Comparison of ENCODE assay signal across 1 cellular context in genomic region chr5:55307383-55308253, GRCh38.
A peak's percentile ranks its signal among the peaks of the same experiment; 100 is the strongest.
TF ChIP-seq lines count a peak whose summit lies in the region.

A gene with protein sequence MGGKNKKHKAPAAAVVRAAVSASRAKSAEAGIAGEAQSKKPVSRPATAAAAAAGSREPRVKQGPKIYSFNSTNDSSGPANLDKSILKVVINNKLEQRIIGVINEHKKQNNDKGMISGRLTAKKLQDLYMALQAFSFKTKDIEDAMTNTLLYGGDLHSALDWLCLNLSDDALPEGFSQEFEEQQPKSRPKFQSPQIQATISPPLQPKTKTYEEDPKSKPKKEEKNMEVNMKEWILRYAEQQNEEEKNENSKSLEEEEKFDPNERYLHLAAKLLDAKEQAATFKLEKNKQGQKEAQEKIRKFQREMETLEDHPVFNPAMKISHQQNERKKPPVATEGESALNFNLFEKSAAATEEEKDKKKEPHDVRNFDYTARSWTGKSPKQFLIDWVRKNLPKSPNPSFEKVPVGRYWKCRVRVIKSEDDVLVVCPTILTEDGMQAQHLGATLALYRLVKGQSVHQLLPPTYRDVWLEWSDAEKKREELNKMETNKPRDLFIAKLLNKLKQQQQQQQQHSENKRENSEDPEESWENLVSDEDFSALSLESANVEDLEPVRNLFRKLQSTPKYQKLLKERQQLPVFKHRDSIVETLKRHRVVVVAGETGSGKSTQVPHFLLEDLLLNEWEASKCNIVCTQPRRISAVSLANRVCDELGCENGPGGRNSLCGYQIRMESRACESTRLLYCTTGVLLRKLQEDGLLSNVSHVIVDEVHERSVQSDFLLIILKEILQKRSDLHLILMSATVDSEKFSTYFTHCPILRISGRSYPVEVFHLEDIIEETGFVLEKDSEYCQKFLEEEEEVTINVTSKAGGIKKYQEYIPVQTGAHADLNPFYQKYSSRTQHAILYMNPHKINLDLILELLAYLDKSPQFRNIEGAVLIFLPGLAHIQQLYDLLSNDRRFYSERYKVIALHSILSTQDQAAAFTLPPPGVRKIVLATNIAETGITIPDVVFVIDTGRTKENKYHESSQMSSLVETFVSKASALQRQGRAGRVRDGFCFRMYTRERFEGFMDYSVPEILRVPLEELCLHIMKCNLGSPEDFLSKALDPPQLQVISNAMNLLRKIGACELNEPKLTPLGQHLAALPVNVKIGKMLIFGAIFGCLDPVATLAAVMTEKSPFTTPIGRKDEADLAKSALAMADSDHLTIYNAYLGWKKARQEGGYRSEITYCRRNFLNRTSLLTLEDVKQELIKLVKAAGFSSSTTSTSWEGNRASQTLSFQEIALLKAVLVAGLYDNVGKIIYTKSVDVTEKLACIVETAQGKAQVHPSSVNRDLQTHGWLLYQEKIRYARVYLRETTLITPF (N-terminal part only) (minus strand): TSS chr5:55307694. CDS start chr5:55307573, 121 bp downstream.
Gene MTREX (plus strand): TSS chr5:55307989. CDS start chr5:55308014, 25 bp downstream.

TF ChIP-seq in K562, 482 proteins besides CTCF, POLR2A, EP300 and RAD21 (continued from another document):
- TF ChIP-seq MYC (IDR thresholded peaks at IDR 0.05; ENCODE audit: low read depth, low read length): peak; percentile 87
- no peak for TF ChIP-seq MYC (CRISPR knock-in tag; IDR thresholded peaks at IDR 0.05; ENCODE audit: borderline replicate concordance, low read depth)
- no peak; the same call in 1 of the 2 replicates for TF ChIP-seq FOXP1 (CRISPR knock-in tag; IDR thresholded peaks at IDR 0.05)
- 0 out of 2 replicates have a peak, but pooled peaks have one; percentile 58 for TF ChIP-seq ZZZ3 (IDR thresholded peaks at IDR 0.05)
- TF ChIP-seq, protein P1, sequence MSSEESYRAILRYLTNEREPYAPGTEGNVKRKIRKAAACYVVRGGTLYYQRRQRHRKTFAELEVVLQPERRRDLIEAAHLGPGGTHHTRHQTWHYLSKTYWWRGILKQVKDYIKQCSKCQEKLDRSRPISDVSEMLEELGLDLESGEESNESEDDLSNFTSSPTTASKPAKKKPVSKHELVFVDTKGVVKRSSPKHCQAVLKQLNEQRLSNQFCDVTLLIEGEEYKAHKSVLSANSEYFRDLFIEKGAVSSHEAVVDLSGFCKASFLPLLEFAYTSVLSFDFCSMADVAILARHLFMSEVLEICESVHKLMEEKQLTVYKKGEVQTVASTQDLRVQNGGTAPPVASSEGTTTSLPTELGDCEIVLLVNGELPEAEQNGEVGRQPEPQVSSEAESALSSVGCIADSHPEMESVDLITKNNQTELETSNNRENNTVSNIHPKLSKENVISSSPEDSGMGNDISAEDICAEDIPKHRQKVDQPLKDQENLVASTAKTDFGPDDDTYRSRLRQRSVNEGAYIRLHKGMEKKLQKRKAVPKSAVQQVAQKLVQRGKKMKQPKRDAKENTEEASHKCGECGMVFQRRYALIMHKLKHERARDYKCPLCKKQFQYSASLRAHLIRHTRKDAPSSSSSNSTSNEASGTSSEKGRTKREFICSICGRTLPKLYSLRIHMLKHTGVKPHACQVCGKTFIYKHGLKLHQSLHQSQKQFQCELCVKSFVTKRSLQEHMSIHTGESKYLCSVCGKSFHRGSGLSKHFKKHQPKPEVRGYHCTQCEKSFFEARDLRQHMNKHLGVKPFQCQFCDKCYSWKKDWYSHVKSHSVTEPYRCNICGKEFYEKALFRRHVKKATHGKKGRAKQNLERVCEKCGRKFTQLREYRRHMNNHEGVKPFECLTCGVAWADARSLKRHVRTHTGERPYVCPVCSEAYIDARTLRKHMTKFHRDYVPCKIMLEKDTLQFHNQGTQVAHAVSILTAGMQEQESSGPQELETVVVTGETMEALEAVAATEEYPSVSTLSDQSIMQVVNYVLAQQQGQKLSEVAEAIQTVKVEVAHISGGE (CRISPR knock-in tag; IDR thresholded peaks at IDR 0.05): peak in 1 of 3 experiments; percentile 38; a peak in 1 of 6 replicates
- TF ChIP-seq DIDO1 (tag; IDR thresholded peaks at IDR 0.05; ENCODE audit: low read depth): 0 out of 2 replicates have a peak, but pooled peaks have one; percentile 66
- peak; percentile 58; the same call in 1 of the 2 replicates for TF ChIP-seq SMAD4 (CRISPR knock-in tag; conservative IDR thresholded peaks at IDR 0.05)
- TF ChIP-seq, protein P2, sequence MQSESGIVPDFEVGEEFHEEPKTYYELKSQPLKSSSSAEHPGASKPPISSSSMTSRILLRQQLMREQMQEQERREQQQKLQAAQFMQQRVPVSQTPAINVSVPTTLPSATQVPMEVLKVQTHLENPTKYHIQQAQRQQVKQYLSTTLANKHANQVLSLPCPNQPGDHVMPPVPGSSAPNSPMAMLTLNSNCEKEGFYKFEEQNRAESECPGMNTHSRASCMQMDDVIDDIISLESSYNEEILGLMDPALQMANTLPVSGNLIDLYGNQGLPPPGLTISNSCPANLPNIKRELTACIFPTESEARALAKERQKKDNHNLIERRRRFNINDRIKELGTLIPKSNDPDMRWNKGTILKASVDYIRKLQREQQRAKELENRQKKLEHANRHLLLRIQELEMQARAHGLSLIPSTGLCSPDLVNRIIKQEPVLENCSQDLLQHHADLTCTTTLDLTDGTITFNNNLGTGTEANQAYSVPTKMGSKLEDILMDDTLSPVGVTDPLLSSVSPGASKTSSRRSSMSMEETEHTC (IDR thresholded peaks at IDR 0.05): no peak
- peak; percentile 18; the same call in 1 of the 2 replicates for TF ChIP-seq ZKSCAN1 (IDR thresholded peaks at IDR 0.05; ENCODE audit: low read depth, low read length)
- 0 out of 2 replicates have a peak, but pooled peaks have one; percentile 37 for TF ChIP-seq TCF7 (IDR thresholded peaks at IDR 0.05; ENCODE audit: borderline replicate concordance)
- peak; percentile 83 for TF ChIP-seq ZNF384 (IDR thresholded peaks at IDR 0.05; ENCODE audit: low read depth, low read length)
- TF ChIP-seq NCOA4 (IDR thresholded peaks at IDR 0.05; ENCODE audit: partially characterized antibody): no peak
- TF ChIP-seq SNRNP70 (optimal IDR thresholded peaks at IDR 0.05; ENCODE audit: low read depth, low read length): no peak
- peak; percentile 60; the same call in 1 of the 2 replicates for TF ChIP-seq PHB2 (IDR thresholded peaks at IDR 0.05; ENCODE audit: low read depth)
- peak; percentile 83 for TF ChIP-seq PHF8 (IDR thresholded peaks at IDR 0.05; ENCODE audit: borderline replicate concordance, low read length)
- TF ChIP-seq, protein P3, sequence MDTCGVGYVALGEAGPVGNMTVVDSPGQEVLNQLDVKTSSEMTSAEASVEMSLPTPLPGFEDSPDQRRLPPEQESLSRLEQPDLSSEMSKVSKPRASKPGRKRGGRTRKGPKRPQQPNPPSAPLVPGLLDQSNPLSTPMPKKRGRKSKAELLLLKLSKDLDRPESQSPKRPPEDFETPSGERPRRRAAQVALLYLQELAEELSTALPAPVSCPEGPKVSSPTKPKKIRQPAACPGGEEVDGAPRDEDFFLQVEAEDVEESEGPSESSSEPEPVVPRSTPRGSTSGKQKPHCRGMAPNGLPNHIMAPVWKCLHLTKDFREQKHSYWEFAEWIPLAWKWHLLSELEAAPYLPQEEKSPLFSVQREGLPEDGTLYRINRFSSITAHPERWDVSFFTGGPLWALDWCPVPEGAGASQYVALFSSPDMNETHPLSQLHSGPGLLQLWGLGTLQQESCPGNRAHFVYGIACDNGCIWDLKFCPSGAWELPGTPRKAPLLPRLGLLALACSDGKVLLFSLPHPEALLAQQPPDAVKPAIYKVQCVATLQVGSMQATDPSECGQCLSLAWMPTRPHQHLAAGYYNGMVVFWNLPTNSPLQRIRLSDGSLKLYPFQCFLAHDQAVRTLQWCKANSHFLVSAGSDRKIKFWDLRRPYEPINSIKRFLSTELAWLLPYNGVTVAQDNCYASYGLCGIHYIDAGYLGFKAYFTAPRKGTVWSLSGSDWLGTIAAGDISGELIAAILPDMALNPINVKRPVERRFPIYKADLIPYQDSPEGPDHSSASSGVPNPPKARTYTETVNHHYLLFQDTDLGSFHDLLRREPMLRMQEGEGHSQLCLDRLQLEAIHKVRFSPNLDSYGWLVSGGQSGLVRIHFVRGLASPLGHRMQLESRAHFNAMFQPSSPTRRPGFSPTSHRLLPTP (IDR thresholded peaks at IDR 0.05; ENCODE audit: borderline replicate concordance, extremely low read depth, insufficient read length): no peak
- 0 out of 2 replicates have a peak, but pooled peaks have one; percentile 87 for TF ChIP-seq BRD4 (IDR thresholded peaks at IDR 0.05)
- TF ChIP-seq TEAD4 (IDR thresholded peaks at IDR 0.05; ENCODE audit: low read length): 0 out of 2 replicates have a peak, but pooled peaks have one; percentile 26
- TF ChIP-seq TEAD4 (CRISPR knock-in tag; IDR thresholded peaks at IDR 0.05; ENCODE audit: borderline replicate concordance): no peak; the same call in 1 of the 2 replicates
- 0 out of 4 replicates have a peak, but pooled peaks of 1 of the 2 experiments have one; percentile 47 for TF ChIP-seq CSDE1 (IDR thresholded peaks at IDR 0.05)
- no peak for TF ChIP-seq CEBPB (tag; IDR thresholded peaks at IDR 0.05)
- TF ChIP-seq, protein P4, sequence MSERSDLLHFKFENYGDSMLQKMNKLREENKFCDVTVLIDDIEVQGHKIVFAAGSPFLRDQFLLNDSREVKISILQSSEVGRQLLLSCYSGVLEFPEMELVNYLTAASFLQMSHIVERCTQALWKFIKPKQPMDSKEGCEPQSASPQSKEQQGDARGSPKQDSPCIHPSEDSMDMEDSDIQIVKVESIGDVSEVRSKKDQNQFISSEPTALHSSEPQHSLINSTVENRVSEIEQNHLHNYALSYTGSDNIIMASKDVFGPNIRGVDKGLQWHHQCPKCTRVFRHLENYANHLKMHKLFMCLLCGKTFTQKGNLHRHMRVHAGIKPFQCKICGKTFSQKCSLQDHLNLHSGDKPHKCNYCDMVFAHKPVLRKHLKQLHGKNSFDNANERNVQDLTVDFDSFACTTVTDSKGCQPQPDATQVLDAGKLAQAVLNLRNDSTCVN (CRISPR knock-in tag; IDR thresholded peaks at IDR 0.05): no peak
- TF ChIP-seq ZNF431 (CRISPR knock-in tag; IDR thresholded peaks at IDR 0.05): no peak
- no peak for TF ChIP-seq KLF1 (tag; IDR thresholded peaks at IDR 0.05)
- peak; percentile 75 for TF ChIP-seq C11orf30 (IDR thresholded peaks at IDR 0.05; ENCODE audit: low read depth)
- no peak for TF ChIP-seq ZC3H4 (CRISPR knock-in tag; IDR thresholded peaks at IDR 0.05; ENCODE audit: borderline replicate concordance)
- TF ChIP-seq ELF1 (tag; IDR thresholded peaks at IDR 0.05): no peak
- no peak for TF ChIP-seq ELK3 (CRISPR knock-in tag; IDR thresholded peaks at IDR 0.05)
- no peak for TF ChIP-seq NR2C1 (IDR thresholded peaks at IDR 0.05)
- TF ChIP-seq NR2C1 (tag; IDR thresholded peaks at IDR 0.05): 0 out of 2 replicates have a peak, but pooled peaks have one; percentile 11
- peak in 1 of 2 experiments; percentile 13; a peak in 1 of 4 replicates for TF ChIP-seq RCOR1 (IDR thresholded peaks at IDR 0.05; ENCODE audit: borderline replicate concordance in 1 of 2, low read depth in 2 of 2, low read length in 2 of 2)
- TF ChIP-seq ZNF589 (CRISPR knock-in tag; IDR thresholded peaks at IDR 0.05; ENCODE audit: low read depth): peak; percentile 43; the same call in 1 of the 2 replicates
- TF ChIP-seq CTBP1 (IDR thresholded peaks at IDR 0.05; ENCODE audit: borderline replicate concordance): peak; percentile 35
- TF ChIP-seq PHB (CRISPR knock-in tag; IDR thresholded peaks at IDR 0.05): 0 out of 2 replicates have a peak, but pooled peaks have one; percentile 31
- peak; percentile 90 for TF ChIP-seq KDM5B (IDR thresholded peaks at IDR 0.05; ENCODE audit: insufficient replicate concordance, low read depth, low read length)
- 0 out of 2 replicates have a peak, but pooled peaks have one; percentile 8 for TF ChIP-seq TCF3 (CRISPR knock-in tag; IDR thresholded peaks at IDR 0.05)
- peak; percentile 34; the same call in 1 of the 2 replicates for TF ChIP-seq THAP7 (CRISPR knock-in tag; IDR thresholded peaks at IDR 0.05)
- TF ChIP-seq NR2C2 (CRISPR knock-in tag; IDR thresholded peaks at IDR 0.05): peak; percentile 20; the same call in 1 of the 2 replicates
- peak; percentile 54; the same call in 1 of the 2 replicates for TF ChIP-seq NR2C2 (tag; IDR thresholded peaks at IDR 0.05)
- no peak for TF ChIP-seq ZNF707 (CRISPR knock-in tag; conservative IDR thresholded peaks at IDR 0.05)
- TF ChIP-seq, protein P5, sequence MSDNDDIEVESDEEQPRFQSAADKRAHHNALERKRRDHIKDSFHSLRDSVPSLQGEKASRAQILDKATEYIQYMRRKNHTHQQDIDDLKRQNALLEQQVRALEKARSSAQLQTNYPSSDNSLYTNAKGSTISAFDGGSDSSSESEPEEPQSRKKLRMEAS (CRISPR knock-in tag; IDR thresholded peaks at IDR 0.05): peak; percentile 35; the same call in 1 of the 2 replicates
